ENCODE assay signal across 28 cellular contexts in the genomic region with DNA sequence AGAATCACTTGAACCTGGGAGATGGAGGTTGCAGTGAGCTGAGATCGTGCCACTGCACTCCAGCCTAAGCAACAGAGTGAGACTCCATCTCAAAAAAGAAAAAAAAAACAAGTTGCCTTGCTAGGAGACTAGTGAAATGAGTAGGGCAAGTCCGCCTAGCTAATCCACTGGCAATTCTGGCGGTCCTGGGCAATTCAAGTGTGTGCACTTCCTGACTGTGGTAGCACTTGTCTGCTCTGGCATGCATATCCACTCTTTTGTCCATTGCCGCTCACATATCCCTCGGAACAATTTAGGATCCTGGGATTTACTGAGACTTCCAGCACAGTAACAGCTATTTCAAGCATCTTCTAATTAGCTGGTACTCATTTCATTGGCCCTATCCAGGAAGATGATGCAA.
"Had no signal": no experiment of that assay in that cellular context is flagged by ENCODE, and none has a peak within 500 bp of the region (broad histone marks: within the 10 kb centered on the region; RNA-seq: fewer than 3 reads in every experiment).

No MANE protein-coding gene starts in this region.

- H3K27me3 ChIP-seq: left lung, neural progenitor cell, neutrophil, right atrium auricular region, right lobe of liver, stomach, testis, tibial artery, upper lobe of right lung had no signal

- DNase-seq: hippocampal formation; left colon; left lung; lower lobe of right lung; mammary epithelial cell; mesenchymal stem cell; natural killer cell; nephron progenitor cell; occipital lobe; right lobe of liver; stimulated activated CD4-positive, alpha-beta T cell treated with anti-CD3 and anti-CD28 coated beads, Interleukin-1b, Interleukin-23, amount 100 ng/mL, for 48 hours; stimulated activated CD4-positive, alpha-beta T cell treated with anti-CD3 and anti-CD28 coated beads, Interleukin-2, amount 100 ng/mL, for 48 hours; stimulated activated CD4-positive, alpha-beta T cell treated with anti-CD3 and anti-CD28 coated beads, Interleukin-4, amount 100 ng/mL, for 4 hours; stimulated activated CD8-positive, alpha-beta memory T cell treated with anti-CD3 and anti-CD28 coated beads, Interleukin-4, amount 100 ng/mL, for 48 hours; stimulated activated naive CD4-positive, alpha-beta T cell treated with Interleukin-2 at 50 U/mL for 16 hours; stomach; testis; tibial artery; trophoblast cell; upper lobe of right lung had no signal

- H3K4me1 ChIP-seq: left lung, lower lobe of right lung, parathyroid adenoma, right lobe of liver, stomach, testis, upper lobe of right lung had no signal

- H3K27ac ChIP-seq: left lung, lower lobe of right lung, neural progenitor cell, neutrophil, parathyroid adenoma, right atrium auricular region, right lobe of liver, stomach, testis, tibial artery, upper lobe of right lung had no signal

- H3K27ac Mint-ChIP-seq: natural killer cell; nephron progenitor cell; neural progenitor cell; stimulated activated memory B cell treated with anti-CD40 and anti-IgM and Interleukin-4, amounts not matched to agents 10 μg/mL and 1 μg/mL and 100 μg/mL, for 72 hours had no signal

- H3K4me1 Mint-ChIP-seq: natural killer cell; nephron progenitor cell; stimulated activated memory B cell treated with anti-CD40 and anti-IgM and Interleukin-4, amounts not matched to agents 10 μg/mL and 1 μg/mL and 100 μg/mL, for 72 hours had no signal

- H3K4me3 Mint-ChIP-seq: natural killer cell; nephron progenitor cell; neural progenitor cell; stimulated activated memory B cell treated with anti-CD40 and anti-IgM and Interleukin-4, amounts not matched to agents 10 μg/mL and 1 μg/mL and 100 μg/mL, for 72 hours had no signal

- ATAC-seq: left colon; left lung; lower lobe of right lung; natural killer cell; right lobe of liver; stimulated activated memory B cell treated with anti-CD40 and anti-IgM and Interleukin-4, amounts not matched to agents 10 μg/mL and 1 μg/mL and 100 μg/mL, for 72 hours; upper lobe of right lung had no signal

- H3K36me3 ChIP-seq: left lung, lower lobe of right lung, neural progenitor cell, neutrophil, right atrium auricular region, right lobe of liver, stomach, tibial artery, upper lobe of right lung had no signal

- H3K4me3 ChIP-seq: left lung, lower lobe of right lung, neural progenitor cell, right atrium auricular region, right lobe of liver, smooth muscle cell, stomach, testis, tibial artery, upper lobe of right lung had no signal

- H3K9me3 Mint-ChIP-seq: nephron progenitor cell; neural progenitor cell; stimulated activated memory B cell treated with anti-CD40 and anti-IgM and Interleukin-4, amounts not matched to agents 10 μg/mL and 1 μg/mL and 100 μg/mL, for 72 hours had no signal

- H3K4me2 ChIP-seq: neural progenitor cell, smooth muscle cell had no signal

- H3K9me3 ChIP-seq: left lung, lower lobe of right lung, neutrophil, right atrium auricular region, right lobe of liver, stomach, testis, tibial artery, upper lobe of right lung had no signal

- H3K79me2 ChIP-seq: parathyroid adenoma had no signal

- H3K9ac ChIP-seq: neural progenitor cell, parathyroid adenoma had no signal

- FAIRE-seq: keratinocyte, urothelium cell line had no signal

- H2AFZ ChIP-seq: neural progenitor cell, parathyroid adenoma had no signal

- H3K27me3 Mint-ChIP-seq: stimulated activated memory B cell treated with anti-CD40 and anti-IgM and Interleukin-4, amounts not matched to agents 10 μg/mL and 1 μg/mL and 100 μg/mL, for 72 hours had no signal

- H3K36me3 Mint-ChIP-seq: natural killer cell; stimulated activated memory B cell treated with anti-CD40 and anti-IgM and Interleukin-4, amounts not matched to agents 10 μg/mL and 1 μg/mL and 100 μg/mL, for 72 hours had no signal
